8 cellular contexts compared by ENCODE assay signal in genomic region chrX:149504226-149504914, GRCh38. TPM values are rescaled to one million over a fixed set of nuclear protein-coding genes. Genes with fewer than 3 reads are reported as not detected.
DNase-seq lines count a peak whose midpoint lies in the region; ATAC-seq and TF ChIP-seq lines count a peak whose summit lies in the region.

No MANE protein-coding gene starts in this region.

- H3K9me3 ChIP-seq in gastrocnemius medialis: no peaks in the 10 kb centered on the region

- no peak for TF ChIP-seq POLR2A in gastrocnemius medialis (IDR thresholded peaks at IDR 0.05)

- H3K4me3 Mint-ChIP-seq in glutamatergic neuron (ENCODE audit: unreplicated experiment): peak overlapping the region; percentile 99

- no peaks in the 10 kb centered on the region for H3K36me3 Mint-ChIP-seq in glutamatergic neuron (ENCODE audit: unreplicated experiment)

- H3K4me1 ChIP-seq in ACC112 (ENCODE audit: control insufficient read depth, insufficient read depth, low read length, unreplicated experiment) (peaks cover 7% of the 10 kb centered on the region), gastrocnemius medialis (peaks cover 2 to 8% of the 10 kb centered on the region in 2 donors)

- intact Hi-C loops in gastrocnemius medialis (cut with DNase I; ENCODE audit: low total_unique reads): no loop called here

- peaks cover 10% of the 10 kb centered on the region for H3K79me2 ChIP-seq in ACC112 (ENCODE audit: control insufficient read depth, insufficient read depth, low read length, unreplicated experiment)

- no peaks in the 10 kb centered on the region; the same call in 1 of the 2 replicates for H3K36me3 ChIP-seq in ACC112 (ENCODE audit: insufficient read depth, low read length)
- peaks cover 0 to 8% of the 10 kb centered on the region in 2 donors for H3K36me3 ChIP-seq in gastrocnemius medialis

- peaks cover 9% of the 10 kb centered on the region for H3K9me3 Mint-ChIP-seq in glutamatergic neuron (ENCODE audit: unreplicated experiment)

- H2AFZ ChIP-seq in ACC112 (ENCODE audit: low read length, unreplicated experiment): no peak overlapping the region

- DNase-seq in OCI-M1 (lab: John Stamatoyannopoulos, UW): peak; percentile 75
- DNase-seq in activated effector memory CD4-positive, alpha-beta T cell treated with Interleukin-2 at 50 U/mL for 16 hours: peak; percentile 50
- DNase-seq in glutamatergic neuron: peak; percentile 76
- DNase-seq in gastrocnemius medialis: no peak
- no peak for DNase-seq in NCI-H446 treated with DMSO at 0.1 percent for 48 hours (lab: John Stamatoyannopoulos, UW)

- in situ Hi-C loops in gastrocnemius medialis (cut with MboI; ENCODE audit: low sequenced_read_pairs in 4 of 4): loop anchor here in 2 of 4 donors (25.0 kb wide), 2 partner anchors 108 to 1208 kb away; no protein-coding TSS in a partner anchor

- peak; percentile 47 for ATAC-seq in GM18517 (IDR thresholded peaks at IDR 0.05; ENCODE audit: unreplicated experiment)
- peak; percentile 33 for ATAC-seq in HG03097 (IDR thresholded peaks at IDR 0.05; ENCODE audit: low FRiP score, unreplicated experiment)
- no peak for ATAC-seq in gastrocnemius medialis

- H3K4me3 ChIP-seq in ACC112 (ENCODE audit: low read depth, low read length): peak overlapping the region; percentile 84
- peak overlapping the region; percentile 63 to 79 (median 72) for H3K4me3 ChIP-seq in gastrocnemius medialis

- H3K27ac ChIP-seq in ACC112 (ENCODE audit: low read depth, low read length) (peak overlapping the region; percentile 83), gastrocnemius medialis (peak overlapping the region; percentile 86 to 89 (median 86))

- TF ChIP-seq CTCF in glutamatergic neuron (IDR thresholded peaks at IDR 0.05; ENCODE audit: partially characterized antibody, unreplicated experiment) (peak; percentile 37), gastrocnemius medialis (IDR thresholded peaks at IDR 0.05 in 4 of 5, conservative IDR thresholded peaks at IDR 0.05 in 1 of 5) (no peak)

- H3K27me3 ChIP-seq in ACC112 (ENCODE audit: insufficient read depth, low read length) (no peaks in the 10 kb centered on the region), gastrocnemius medialis (no peaks in the 10 kb centered on the region)

- peaks cover 12% of the 10 kb centered on the region for H3K27me3 Mint-ChIP-seq in glutamatergic neuron (ENCODE audit: unreplicated experiment)

- H3K4me1 Mint-ChIP-seq in glutamatergic neuron (ENCODE audit: low read depth, unreplicated experiment): peaks cover 4% of the 10 kb centered on the region

- H3K27ac Mint-ChIP-seq in glutamatergic neuron (ENCODE audit: unreplicated experiment): peak overlapping the region; percentile 95

RNA-seq across cellular contexts. Expression of gene IDS, which starts 0.7 kb away (rescaled TPM):
- total RNA-seq in glutamatergic neuron (ENCODE audit: unreplicated experiment) (86.4 TPM), gastrocnemius medialis (10 to 100 TPM; 28.4 to 44.2 (median 33.7) TPM)

RNA-seq across cellular contexts. Expression of gene EOLA1, which starts 36.4 kb away (rescaled TPM):
- total RNA-seq in glutamatergic neuron (ENCODE audit: unreplicated experiment) (27.7 TPM), gastrocnemius medialis (10 to 100 TPM in 3 of 4 donors, 1 to 10 TPM in 1; 9.3 to 17.5 (median 12.1) TPM)

RNA-seq across cellular contexts. Expression of gene HSFX3, which starts 45.4 kb away (rescaled TPM):
- total RNA-seq in glutamatergic neuron (ENCODE audit: unreplicated experiment) (not detected), gastrocnemius medialis (not detected)

Comparison
In these comparisons a context has a peak if more than half of its experiments do, and no peak if none do; other contexts are left out.
1. ATAC-seq: peak in GM18517 (single experiment) and HG03097 (single experiment); none in gastrocnemius medialis (0 of 2).
2. DNase-seq: peak in OCI-M1 (single experiment), activated effector memory CD4-positive, alpha-beta T cell treated with Interleukin-2 at 50 U/mL for 16 hours (single experiment) and glutamatergic neuron (single experiment); none in gastrocnemius medialis (0 of 2) and NCI-H446 treated with DMSO at 0.1 percent for 48 hours (single experiment).